Comparison of ENCODE assay signal across 15 cellular contexts in genomic region chr5:54526604-54527359, GRCh38.
"Had no signal": no experiment of that assay in that cellular context is flagged by ENCODE, and none has a peak within 500 bp of the region (broad histone marks: within the 10 kb centered on the region; RNA-seq: fewer than 3 reads in every experiment).

No MANE protein-coding gene starts in this region.

- H3K9ac ChIP-seq: parathyroid adenoma had no signal

- H3K9me3 ChIP-seq: gastroesophageal sphincter, heart right ventricle had no signal

- ATAC-seq: activated naive CD8-positive, alpha-beta T cell treated with anti-CD3 and anti-CD28 coated beads, Interleukin-2, amount 50 U/mL, for 24 hours; gastroesophageal sphincter; left colon; naive thymus-derived CD8-positive, alpha-beta T cell had no signal

- H3K4me3 ChIP-seq: gastroesophageal sphincter, heart right ventricle, skin epidermis had no signal

- H3K36me3 ChIP-seq: gastroesophageal sphincter, heart right ventricle had no signal

- DNase-seq: activated CD4-positive, alpha-beta T cell treated with anti-CD3 and anti-CD28 coated beads, Interleukin-2, amount 50 U/mL, for 1 hour; activated naive CD4-positive, alpha-beta T cell treated with Interleukin-2 at 50 U/mL for 16 hours; activated naive CD8-positive, alpha-beta T cell treated with anti-CD3 and anti-CD28 coated beads, Interleukin-2, amount 50 U/mL, for 24 hours; heart right ventricle; left colon; naive thymus-derived CD8-positive, alpha-beta T cell; retina; stimulated activated CD4-positive, alpha-beta T cell treated with anti-CD3 and anti-CD28 coated beads, Interleukin-15, amount 100 ng/mL, for 24 hours; stimulated activated CD4-positive, alpha-beta T cell treated with anti-CD3 and anti-CD28 coated beads, Interleukin-4, amount 100 ng/mL, for 24 hours; stimulated activated naive CD4-positive, alpha-beta T cell; T-helper 2 cell had no signal

- H3K27ac ChIP-seq: epithelial cell of prostate, parathyroid adenoma, skin epidermis had no signal

- H2AFZ ChIP-seq: parathyroid adenoma had no signal

- H3K27me3 ChIP-seq: gastroesophageal sphincter, heart right ventricle had no signal
